Comparison of ENCODE assay signal across 9 cellular contexts in genomic region chr1:34924759-34925555, GRCh38. TPM values are rescaled to one million over a fixed set of nuclear protein-coding genes. Genes with fewer than 3 reads are reported as not detected.
A peak's percentile ranks its signal among the peaks of the same experiment; 100 is the strongest.
DNase-seq lines count a peak whose midpoint lies in the region; ATAC-seq and TF ChIP-seq lines count a peak whose summit lies in the region.
"Had no signal": no experiment of that assay in that cellular context is flagged by ENCODE, and none has a peak within 500 bp of the region (broad histone marks: within the 10 kb centered on the region; RNA-seq: fewer than 3 reads in every experiment).

No MANE protein-coding gene starts in this region.

- peaks cover 12% of the 10 kb centered on the region for H3K4me1 Mint-ChIP-seq in stimulated activated effector memory CD8-positive, alpha-beta T cell treated with anti-CD3 and anti-CD28 coated beads, Interleukin-12 subunit alpha, Interleukin-12 subunit beta, amount 100 ng/mL, for 72 hours

- DNase-seq in DMS 273 (lab: John Stamatoyannopoulos, UW; ENCODE audit: unreplicated experiment) (peak; percentile 51), DMS 273 treated with DMSO at 0.1 percent for 48 hours (lab: John Stamatoyannopoulos, UW) (no peak), T-helper 2 cell (peak in 4 of 5 experiments; percentile 15 to 43 (median 20)), cardiac fibroblast (ENCODE audit: low read depth in 2 of 2) (peak; percentile 67 to 70), NCI-H446 (lab: John Stamatoyannopoulos, UW) (no peak)
- DNase-seq in stimulated activated effector memory CD8-positive, alpha-beta T cell treated with anti-CD3 and anti-CD28 coated beads, Interleukin-12 subunit alpha, Interleukin-12 subunit beta, amount 100 ng/mL, for 72 hours (ENCODE audit: low spot score in 2 of 2), result peak; percentile 37 to 72

- H3K36me3 ChIP-seq in liver (ENCODE audit: control insufficient read depth in 4 of 4, insufficient read depth in 3 of 4, low read depth in 1 of 4, low read length in 3 of 4), result no peaks in the 10 kb centered on the region

- WGBS in liver, result 4% methylated on average over 16 of the region's 16 CpGs

- no peak for TF ChIP-seq RAD21 in liver (IDR thresholded peaks at IDR 0.05)

- H3K9me3 Mint-ChIP-seq in stimulated activated effector memory CD8-positive, alpha-beta T cell treated with anti-CD3 and anti-CD28 coated beads, Interleukin-12 subunit alpha, Interleukin-12 subunit beta, amount 100 ng/mL, for 72 hours, result no peaks in the 10 kb centered on the region

- H3K4me3 Mint-ChIP-seq in stimulated activated effector memory CD8-positive, alpha-beta T cell treated with anti-CD3 and anti-CD28 coated beads, Interleukin-12 subunit alpha, Interleukin-12 subunit beta, amount 100 ng/mL, for 72 hours, result no peak overlapping the region

- no peak overlapping the region for H3K27ac Mint-ChIP-seq in stimulated activated effector memory CD8-positive, alpha-beta T cell treated with anti-CD3 and anti-CD28 coated beads, Interleukin-12 subunit alpha, Interleukin-12 subunit beta, amount 100 ng/mL, for 72 hours

- H3K27ac ChIP-seq in liver (ENCODE audit: low read depth in 1 of 2, low read length in 2 of 2), result no peak overlapping the region
- H3K27ac ChIP-seq: 22Rv1 had no signal

- no peak overlapping the region for H3K9ac ChIP-seq in liver (ENCODE audit: low read depth in 1 of 2, low read length in 2 of 2)

- H3K36me3 Mint-ChIP-seq in stimulated activated effector memory CD8-positive, alpha-beta T cell treated with anti-CD3 and anti-CD28 coated beads, Interleukin-12 subunit alpha, Interleukin-12 subunit beta, amount 100 ng/mL, for 72 hours, result no peaks in the 10 kb centered on the region

- peaks cover 0 to 33% (median 3%) of the 10 kb centered on the region in 4 donors for H3K27me3 ChIP-seq in liver (ENCODE audit: control insufficient read depth in 4 of 4, insufficient read depth in 4 of 4, low read length in 3 of 4)

- TF ChIP-seq CTCF in cardiac fibroblast (IDR thresholded peaks at IDR 0.05; ENCODE audit: low read depth, low read length), result no peak
- TF ChIP-seq CTCF in liver (IDR thresholded peaks at IDR 0.05; ENCODE audit: low read depth, low read length, missing input control), result no peak

- ATAC-seq in stimulated activated effector memory CD8-positive, alpha-beta T cell treated with anti-CD3 and anti-CD28 coated beads, Interleukin-12 subunit alpha, Interleukin-12 subunit beta, amount 100 ng/mL, for 72 hours, result peak; percentile 46
- ATAC-seq in GM21526 (IDR thresholded peaks at IDR 0.05; ENCODE audit: low FRiP score, unreplicated experiment), result no peak

- no peaks in the 10 kb centered on the region for H3K9me3 ChIP-seq in liver (ENCODE audit: control insufficient read depth in 4 of 4, low read length in 3 of 4)

- H3K4me3 ChIP-seq in cardiac fibroblast (replicated peaks in 1 of 2; ENCODE audit: low read depth in 2 of 2, low read length in 2 of 2) (no peak overlapping the region), liver (ENCODE audit: low read depth in 1 of 3, low read length in 3 of 3) (no peak overlapping the region)

- peaks cover 4 to 12% (median 9%) of the 10 kb centered on the region in 4 donors for H3K4me1 ChIP-seq in liver (ENCODE audit: control insufficient read depth in 4 of 4, insufficient read depth in 4 of 4, low read length in 3 of 4)

TF ChIP-seq in liver, 16 proteins besides CTCF, POLR2A, EP300 and RAD21:
- TF ChIP-seq, protein P1, sequence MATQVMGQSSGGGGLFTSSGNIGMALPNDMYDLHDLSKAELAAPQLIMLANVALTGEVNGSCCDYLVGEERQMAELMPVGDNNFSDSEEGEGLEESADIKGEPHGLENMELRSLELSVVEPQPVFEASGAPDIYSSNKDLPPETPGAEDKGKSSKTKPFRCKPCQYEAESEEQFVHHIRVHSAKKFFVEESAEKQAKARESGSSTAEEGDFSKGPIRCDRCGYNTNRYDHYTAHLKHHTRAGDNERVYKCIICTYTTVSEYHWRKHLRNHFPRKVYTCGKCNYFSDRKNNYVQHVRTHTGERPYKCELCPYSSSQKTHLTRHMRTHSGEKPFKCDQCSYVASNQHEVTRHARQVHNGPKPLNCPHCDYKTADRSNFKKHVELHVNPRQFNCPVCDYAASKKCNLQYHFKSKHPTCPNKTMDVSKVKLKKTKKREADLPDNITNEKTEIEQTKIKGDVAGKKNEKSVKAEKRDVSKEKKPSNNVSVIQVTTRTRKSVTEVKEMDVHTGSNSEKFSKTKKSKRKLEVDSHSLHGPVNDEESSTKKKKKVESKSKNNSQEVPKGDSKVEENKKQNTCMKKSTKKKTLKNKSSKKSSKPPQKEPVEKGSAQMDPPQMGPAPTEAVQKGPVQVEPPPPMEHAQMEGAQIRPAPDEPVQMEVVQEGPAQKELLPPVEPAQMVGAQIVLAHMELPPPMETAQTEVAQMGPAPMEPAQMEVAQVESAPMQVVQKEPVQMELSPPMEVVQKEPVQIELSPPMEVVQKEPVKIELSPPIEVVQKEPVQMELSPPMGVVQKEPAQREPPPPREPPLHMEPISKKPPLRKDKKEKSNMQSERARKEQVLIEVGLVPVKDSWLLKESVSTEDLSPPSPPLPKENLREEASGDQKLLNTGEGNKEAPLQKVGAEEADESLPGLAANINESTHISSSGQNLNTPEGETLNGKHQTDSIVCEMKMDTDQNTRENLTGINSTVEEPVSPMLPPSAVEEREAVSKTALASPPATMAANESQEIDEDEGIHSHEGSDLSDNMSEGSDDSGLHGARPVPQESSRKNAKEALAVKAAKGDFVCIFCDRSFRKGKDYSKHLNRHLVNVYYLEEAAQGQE (IDR thresholded peaks at IDR 0.05), result peak; percentile 99
- TF ChIP-seq HNF4A (conservative IDR thresholded peaks at IDR 0.05) (no peak), GABPA (IDR thresholded peaks at IDR 0.05 in 1 of 2, conservative IDR thresholded peaks at IDR 0.05 in 1 of 2) (no peak), ATF3 (IDR thresholded peaks at IDR 0.05) (no peak)
- TF ChIP-seq, protein P2, sequence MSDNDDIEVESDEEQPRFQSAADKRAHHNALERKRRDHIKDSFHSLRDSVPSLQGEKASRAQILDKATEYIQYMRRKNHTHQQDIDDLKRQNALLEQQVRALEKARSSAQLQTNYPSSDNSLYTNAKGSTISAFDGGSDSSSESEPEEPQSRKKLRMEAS (IDR thresholded peaks at IDR 0.05), result no peak
TF ChIP-seq in liver: peak in this region for 1.

RNA-seq across cellular contexts. Expression of gene DLGAP3, which starts 4.5 kb away (rescaled TPM):
- total RNA-seq in liver, result under 1 TPM; 0.05 to 0.08 TPM
- under 1 TPM; 0.08 to 0.19 TPM for polyA plus RNA-seq in liver

Comparison
In these comparisons a context has a peak if more than half of its experiments do, and no peak if none do; other contexts are left out.
1. DNase-seq: peak in DMS 273 (single experiment), T-helper 2 cell (4 of 5), cardiac fibroblast (2 of 2) and stimulated activated effector memory CD8-positive, alpha-beta T cell treated with anti-CD3 and anti-CD28 coated beads, Interleukin-12 subunit alpha, Interleukin-12 subunit beta, amount 100 ng/mL, for 72 hours (2 of 2); none in DMS 273 treated with DMSO at 0.1 percent for 48 hours (single experiment) and NCI-H446 (0 of 2).